Comparison of ENCODE assay signal across 16 cellular contexts in the genomic region with DNA sequence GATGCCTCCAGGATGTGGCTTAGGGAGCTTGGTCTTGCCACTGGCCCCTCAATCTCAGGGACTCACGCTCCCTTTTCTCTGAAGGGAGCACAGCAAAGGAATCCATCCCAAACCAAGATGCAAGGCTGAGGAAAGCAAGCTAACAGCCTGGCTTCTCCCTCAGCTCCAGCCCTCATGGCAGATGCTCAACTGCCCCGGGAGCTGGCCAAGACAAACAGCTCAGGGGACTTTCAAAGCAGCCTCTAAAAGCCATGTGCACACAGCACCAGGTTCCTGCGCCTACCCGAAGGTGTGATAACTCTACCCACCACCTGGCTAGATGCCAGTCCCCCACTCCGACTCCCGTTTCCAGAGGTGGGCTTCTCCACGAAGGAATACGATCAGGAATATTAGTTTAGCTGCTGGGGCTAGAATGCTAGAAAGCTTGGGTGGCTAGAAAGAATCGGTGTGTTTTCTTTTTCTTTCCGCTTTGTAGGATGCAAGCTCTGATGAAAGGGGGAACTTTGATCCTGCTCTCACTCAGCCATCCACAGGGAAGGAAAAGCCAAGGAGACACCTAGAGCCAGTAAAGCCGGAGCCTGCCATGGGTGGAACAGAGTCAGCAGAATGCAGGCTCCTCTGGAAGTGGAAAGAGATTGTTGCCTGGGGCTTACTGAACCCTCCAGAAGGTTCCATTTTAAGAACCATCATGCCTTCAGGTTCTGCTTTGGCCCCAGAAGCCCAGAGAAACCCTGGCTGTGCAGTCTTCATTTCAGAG.
"Had no signal": no experiment of that assay in that cellular context is flagged by ENCODE, and none has a peak within 500 bp of the region (broad histone marks: within the 10 kb centered on the region; RNA-seq: fewer than 3 reads in every experiment).

No MANE protein-coding gene starts in this region.

- FAIRE-seq: urothelium cell line had no signal

- H3K27me3 ChIP-seq: cardiac muscle cell had no signal

- H3K27ac ChIP-seq: cardiac muscle cell, epithelial cell of prostate, foreskin keratinocyte, left lung, spleen, tibial artery, VCaP had no signal

- H3K9me3 ChIP-seq: left lung, spleen, tibial artery had no signal

- H3K4me1 ChIP-seq: foreskin keratinocyte, left lung, spleen had no signal

- DNase-seq: activated CD4-positive, alpha-beta T cell treated with anti-CD3 and anti-CD28 coated beads, Interleukin-2, amount 50 U/mL, for 48 hours; activated CD4-positive, CD25-positive, alpha-beta regulatory T cell treated with anti-CD3 and anti-CD28 coated beads, Interleukin-2, amount 50 U/mL, for 72 hours; endodermal cell; foreskin keratinocyte; hypothalamus; islet precursor cell; left lung; spleen; stimulated activated CD4-positive, alpha-beta T cell treated with anti-CD3 and anti-CD28 coated beads, Interleukin-4, amount 100 ng/mL, for 4 hours; T-helper 17 cell; tibial artery had no signal

- H3K36me3 ChIP-seq: cardiac muscle cell, left lung, spleen, tibial artery had no signal

- ATAC-seq: foreskin keratinocyte; left lung; stimulated activated memory B cell treated with anti-CD40 and anti-IgM and Interleukin-4, amounts not matched to agents 10 μg/mL and 1 μg/mL and 100 μg/mL, for 72 hours; T-helper 17 cell had no signal

- H3K4me3 ChIP-seq: cardiac muscle cell, left lung, spleen, tibial artery had no signal
